8 cellular contexts compared by ENCODE assay signal in genomic region chr1:148333875-148334338, GRCh38.
A peak's percentile ranks its signal among the peaks of the same experiment; 100 is the strongest.
DNase-seq lines count a peak whose midpoint lies in the region; ATAC-seq and TF ChIP-seq lines count a peak whose summit lies in the region.

No MANE protein-coding gene starts in this region.

- H3K4me2 ChIP-seq in trophoblast cell (ENCODE audit: low read length) = peak overlapping the region; percentile 69

- H3K27ac ChIP-seq in RWPE2 (ENCODE audit: poor library complexity, severe bottlenecking) = peak overlapping the region; percentile 47
- no peak overlapping the region for H3K27ac ChIP-seq in trophoblast cell (ENCODE audit: low read depth, low read length)

- H2AFZ ChIP-seq in trophoblast cell (ENCODE audit: insufficient read depth, low read length, poor library complexity) = peak overlapping the region; percentile 56

- H2BK12ac ChIP-seq in trophoblast cell (ENCODE audit: low read length) = no peak overlapping the region

- peaks cover 5% of the 10 kb centered on the region for H3K79me1 ChIP-seq in trophoblast cell (ENCODE audit: low read length)

- WGBS in trophoblast cell (ENCODE audit: extremely low coverage, insufficient coverage, insufficient read length) = no CpG with 5 or more reads among the region's 18 CpGs

- H3K23ac ChIP-seq in trophoblast cell (ENCODE audit: low read length) = no peak overlapping the region

- TF ChIP-seq POLR2A in erythroblast (IDR thresholded peaks at IDR 0.05; ENCODE audit: low read length) = no peak

- TF ChIP-seq CTCF in RWPE2 (IDR thresholded peaks at IDR 0.05; ENCODE audit: poor library complexity, severe bottlenecking) = no peak

- H3K4me1 ChIP-seq in RWPE2 (ENCODE audit: insufficient read depth, poor library complexity, severe bottlenecking) (peaks cover 8% of the 10 kb centered on the region), trophoblast cell (ENCODE audit: control insufficient read depth in 1 of 2, insufficient read depth in 2 of 2, low read length in 2 of 2) (peaks cover 2% of the 10 kb centered on the region in 2 experiments)

- H3K27me3 ChIP-seq in RWPE2 (ENCODE audit: insufficient read depth, poor library complexity, severe bottlenecking) (no peaks in the 10 kb centered on the region), trophoblast cell (ENCODE audit: insufficient read depth, low read length) (no peaks in the 10 kb centered on the region)

- H3K14ac ChIP-seq in trophoblast cell (ENCODE audit: low read length) = no peak overlapping the region

- H4K8ac ChIP-seq in trophoblast cell (ENCODE audit: low read depth, low read length) = no peak overlapping the region

- H3K18ac ChIP-seq in trophoblast cell (ENCODE audit: low read length) = no peak overlapping the region

- H3K4me3 ChIP-seq in GM08714 (ENCODE audit: low read length) = peak overlapping the region; percentile 56; the same call in 1 of the 2 replicates
- H3K4me3 ChIP-seq in RWPE2 (ENCODE audit: severe bottlenecking) = peak overlapping the region; percentile 37
- H3K4me3 ChIP-seq in trophoblast cell (ENCODE audit: low read depth, low read length) = peak overlapping the region; percentile 17

- H3K79me2 ChIP-seq in trophoblast cell (ENCODE audit: control insufficient read depth, insufficient read depth, low read length, poor library complexity) = peaks cover 2% of the 10 kb centered on the region

- H4K91ac ChIP-seq in trophoblast cell (ENCODE audit: low read depth, low read length) = no peak overlapping the region

- ATAC-seq in RWPE2 (ENCODE audit: low read depth) = peak; percentile 4; the same call in 2 of the 3 replicates
- ATAC-seq in HG02973 (IDR thresholded peaks at IDR 0.05; ENCODE audit: unreplicated experiment) = no peak
- no peak for ATAC-seq in HG03457 (IDR thresholded peaks at IDR 0.05; ENCODE audit: unreplicated experiment)

- no peak overlapping the region for H2AK5ac ChIP-seq in trophoblast cell (ENCODE audit: low read length)

- H3K36me3 ChIP-seq in RWPE2 (ENCODE audit: low read depth) = no peaks in the 10 kb centered on the region
- H3K36me3 ChIP-seq in trophoblast cell (ENCODE audit: control insufficient read depth in 1 of 2, insufficient read depth in 2 of 2, low read length in 2 of 2) = no peaks in the 10 kb centered on the region

- H4K12ac ChIP-seq in trophoblast cell (ENCODE audit: low read depth, low read length) = no peak overlapping the region

- DNase-seq in RWPE2 (ENCODE audit: low spot score) = no peak
- DNase-seq in erythroblast (lab: John Stamatoyannopoulos, UW) = peak; percentile 36 to 37
- DNase-seq in trophoblast cell = no peak
- no peak for DNase-seq in medulla oblongata (ENCODE audit: extremely low spot score)
- no peak for DNase-seq in superior temporal gyrus (ENCODE audit: extremely low spot score)

- no peak overlapping the region for H2BK120ac ChIP-seq in trophoblast cell (ENCODE audit: insufficient read depth, low read length, poor library complexity)

- H3K9ac ChIP-seq in trophoblast cell (ENCODE audit: low read length) = no peak overlapping the region

- H3K9me3 ChIP-seq in RWPE2 (ENCODE audit: severe bottlenecking) = no peaks in the 10 kb centered on the region
- H3K9me3 ChIP-seq in trophoblast cell (ENCODE audit: insufficient read depth, low read depth, low read length) = peaks cover 2% of the 10 kb centered on the region

- H2BK5ac ChIP-seq in trophoblast cell (ENCODE audit: low read depth, low read length, poor library complexity) = no peak overlapping the region

- no peak overlapping the region for H3K4ac ChIP-seq in trophoblast cell (ENCODE audit: low read depth, low read length)

Comparison
In these comparisons a context has a peak if more than half of its experiments do, and no peak if none do; other contexts are left out.
1. DNase-seq: peak in erythroblast (2 of 2); none in RWPE2 (single experiment), trophoblast cell (0 of 2), medulla oblongata (single experiment) and superior temporal gyrus (single experiment).
2. Peak in every context shown above with its lines, with median percentiles within 50 percentile points of each other: H3K4me3 ChIP-seq.